Comparison of ENCODE assay signal across 25 cellular contexts in genomic region chr3:178318440-178318839, GRCh38.
"Had no signal": no experiment of that assay in that cellular context is flagged by ENCODE, and none has a peak within 500 bp of the region (broad histone marks: within the 10 kb centered on the region; RNA-seq: fewer than 3 reads in every experiment).

No MANE protein-coding gene starts in this region.

- DNase-seq: hippocampal formation; kidney glomerular epithelial cell; left cardiac atrium; lower lobe of right lung; mammary epithelial cell; mesenchymal stem cell; naive B cell; natural killer cell; pancreas; posterior cingulate gyrus; right lobe of liver; stimulated activated CD4-positive, alpha-beta T cell treated with anti-CD3 and anti-CD28 coated beads, Interleukin-1b, Interleukin-23, amount 100 ng/mL, for 48 hours; stimulated activated CD4-positive, alpha-beta T cell treated with anti-CD3 and anti-CD28 coated beads, Interleukin-2, amount 100 ng/mL, for 48 hours; stimulated activated CD4-positive, alpha-beta T cell treated with anti-CD3 and anti-CD28 coated beads, Interleukin-4, amount 100 ng/mL, for 4 hours; stimulated activated CD8-positive, alpha-beta memory T cell treated with anti-CD3 and anti-CD28 coated beads, Interleukin-4, amount 100 ng/mL, for 48 hours; stimulated activated naive CD4-positive, alpha-beta T cell treated with Interleukin-2 at 50 U/mL for 16 hours; stimulated activated naive CD8-positive, alpha-beta T cell treated with anti-CD3 and anti-CD28 coated beads, Interleukin-15, amount 100 ng/mL, for 72 hours; substantia nigra; uterus had no signal

- H3K27me3 ChIP-seq: pancreas, right atrium auricular region, right lobe of liver, tibial nerve, uterus had no signal

- H3K4me3 ChIP-seq: lower lobe of right lung, pancreas, prostate gland, right atrium auricular region, right lobe of liver, smooth muscle cell, tibial nerve, uterus had no signal

- H3K4me2 ChIP-seq: smooth muscle cell had no signal

- ATAC-seq: left cardiac atrium; left lobe of liver; lower lobe of right lung; natural killer cell; pancreas; right lobe of liver; stimulated activated memory B cell treated with anti-CD40 and anti-IgM and Interleukin-4, amounts not matched to agents 10 μg/mL and 1 μg/mL and 100 μg/mL, for 72 hours; stimulated activated naive CD8-positive, alpha-beta T cell treated with anti-CD3 and anti-CD28 coated beads, Interleukin-15, amount 100 ng/mL, for 72 hours had no signal

- H3K36me3 ChIP-seq: lower lobe of right lung, pancreas, prostate gland, right atrium auricular region, right lobe of liver, tibial nerve, uterus had no signal

- H3K9me3 ChIP-seq: lower lobe of right lung, pancreas, prostate gland, right atrium auricular region, right lobe of liver, uterus had no signal

- H3K27ac ChIP-seq: lower lobe of right lung, pancreas, prostate gland, right lobe of liver, tibial nerve, uterus had no signal

- H3K4me1 ChIP-seq: prostate gland, right lobe of liver, uterus had no signal
